ENCODE assay signal across 21 cellular contexts in genomic region chr5:169185626-169186025, GRCh38.
"Had no signal": no experiment of that assay in that cellular context is flagged by ENCODE, and none has a peak within 500 bp of the region (broad histone marks: within the 10 kb centered on the region; RNA-seq: fewer than 3 reads in every experiment).

No MANE protein-coding gene starts in this region.

- H3K4me3 ChIP-seq: esophagus squamous epithelium, psoas muscle, right lobe of liver, tibial nerve, uterus had no signal

- H3K36me3 ChIP-seq: esophagus squamous epithelium, right lobe of liver, tibial nerve, uterus had no signal

- H3K27ac Mint-ChIP-seq: activated naive CD8-positive, alpha-beta T cell; effector memory CD8-positive, alpha-beta T cell; naive thymus-derived CD8-positive, alpha-beta T cell; stimulated activated naive CD8-positive, alpha-beta T cell treated with anti-CD3 and anti-CD28 coated beads, Interleukin-15, Interleukin-2, amounts not matched to agents 100 ng/mL and 50 ng/mL, for 24 hours had no signal

- H3K36me3 Mint-ChIP-seq: activated naive CD8-positive, alpha-beta T cell; naive thymus-derived CD8-positive, alpha-beta T cell had no signal

- H3K9me3 Mint-ChIP-seq: effector memory CD8-positive, alpha-beta T cell; stimulated activated naive CD8-positive, alpha-beta T cell treated with anti-CD3 and anti-CD28 coated beads, Interleukin-15, Interleukin-2, amounts not matched to agents 100 ng/mL and 50 ng/mL, for 24 hours had no signal

- H3K27ac ChIP-seq: esophagus squamous epithelium, foreskin keratinocyte, psoas muscle, right lobe of liver, tibial nerve, uterus, VCaP had no signal

- DNase-seq: activated CD4-positive, alpha-beta T cell treated with anti-CD3 and anti-CD28 coated beads for 1 hour; amniotic stem cell; caudate nucleus; effector memory CD8-positive, alpha-beta T cell; esophagus squamous epithelium; foreskin keratinocyte; glutamatergic neuron; hypothalamus; mesenchymal stem cell; naive thymus-derived CD8-positive, alpha-beta T cell; psoas muscle; right lobe of liver; small intestine; stimulated activated CD4-positive, alpha-beta T cell treated with anti-CD3 and anti-CD28 coated beads, Interleukin-15, amount 100 ng/mL, for 24 hours; stimulated activated CD4-positive, alpha-beta T cell treated with anti-CD3 and anti-CD28 coated beads, Interleukin-2, amount 100 ng/mL, for 48 hours; T-helper 2 cell; uterus had no signal

- H3K4me3 Mint-ChIP-seq: activated naive CD8-positive, alpha-beta T cell; effector memory CD8-positive, alpha-beta T cell; naive thymus-derived CD8-positive, alpha-beta T cell; stimulated activated naive CD8-positive, alpha-beta T cell treated with anti-CD3 and anti-CD28 coated beads, Interleukin-15, Interleukin-2, amounts not matched to agents 100 ng/mL and 50 ng/mL, for 24 hours had no signal

- H3K27me3 Mint-ChIP-seq: stimulated activated naive CD8-positive, alpha-beta T cell treated with anti-CD3 and anti-CD28 coated beads, Interleukin-15, Interleukin-2, amounts not matched to agents 100 ng/mL and 50 ng/mL, for 24 hours had no signal

- H3K4me1 ChIP-seq: esophagus squamous epithelium, psoas muscle, right lobe of liver, uterus had no signal

- H3K27me3 ChIP-seq: esophagus squamous epithelium, foreskin keratinocyte, right lobe of liver, tibial nerve, uterus had no signal

- H3K9me3 ChIP-seq: esophagus squamous epithelium, psoas muscle, right lobe of liver, tibial nerve, uterus had no signal
